Comparison of ENCODE assay signal across 8 cellular contexts in genomic region chr5:171342362-171343111, GRCh38. TPM values are rescaled to one million over a fixed set of nuclear protein-coding genes. Genes with fewer than 3 reads are reported as not detected.
DNase-seq lines count a peak whose midpoint lies in the region; ATAC-seq, FAIRE-seq and TF ChIP-seq lines count a peak whose summit lies in the region.

No MANE protein-coding gene starts in this region.

- no peak overlapping the region for H3K27ac ChIP-seq in astrocyte (ENCODE audit: low read depth, low read length)

- TF ChIP-seq CTCF in GM12874 (IDR thresholded peaks at IDR 0.05; ENCODE audit: insufficient read depth, low read depth, low read length) (peak; percentile 62), astrocyte (IDR thresholded peaks at IDR 0.05; ENCODE audit: insufficient read depth, low read depth, low read length) (peak; percentile 72)

- H3K27ac Mint-ChIP-seq in astrocyte (ENCODE audit: unreplicated experiment): no peak overlapping the region
- H3K27ac Mint-ChIP-seq in stimulated activated effector memory CD8-positive, alpha-beta T cell treated with anti-CD3 and anti-CD28 coated beads, Interleukin-12 subunit alpha, Interleukin-12 subunit beta, amount 100 ng/mL, for 72 hours: no peak overlapping the region
- no peak overlapping the region for H3K27ac Mint-ChIP-seq in stimulated activated memory B cell treated with anti-CD40 and anti-IgM and Interleukin-4, amounts not matched to agents 10 μg/mL and 1 μg/mL and 100 μg/mL, for 72 hours

- H2AFZ ChIP-seq in astrocyte (ENCODE audit: low read depth, low read length): no peak overlapping the region

- H3K36me3 ChIP-seq in astrocyte (ENCODE audit: insufficient read depth, low read length): no peaks in the 10 kb centered on the region

- peaks cover 11% of the 10 kb centered on the region for H3K27me3 Mint-ChIP-seq in astrocyte (ENCODE audit: low read depth, unreplicated experiment)
- peaks cover 16% of the 10 kb centered on the region for H3K27me3 Mint-ChIP-seq in stimulated activated memory B cell treated with anti-CD40 and anti-IgM and Interleukin-4, amounts not matched to agents 10 μg/mL and 1 μg/mL and 100 μg/mL, for 72 hours

- H3K36me3 Mint-ChIP-seq in astrocyte (ENCODE audit: low read depth, unreplicated experiment): no peaks in the 10 kb centered on the region
- H3K36me3 Mint-ChIP-seq in stimulated activated effector memory CD8-positive, alpha-beta T cell treated with anti-CD3 and anti-CD28 coated beads, Interleukin-12 subunit alpha, Interleukin-12 subunit beta, amount 100 ng/mL, for 72 hours: no peaks in the 10 kb centered on the region
- H3K36me3 Mint-ChIP-seq in stimulated activated memory B cell treated with anti-CD40 and anti-IgM and Interleukin-4, amounts not matched to agents 10 μg/mL and 1 μg/mL and 100 μg/mL, for 72 hours: no peaks in the 10 kb centered on the region

- peak; percentile 69 for ATAC-seq in HG03432 (IDR thresholded peaks at IDR 0.05; ENCODE audit: unreplicated experiment)
- ATAC-seq in stimulated activated effector memory CD8-positive, alpha-beta T cell treated with anti-CD3 and anti-CD28 coated beads, Interleukin-12 subunit alpha, Interleukin-12 subunit beta, amount 100 ng/mL, for 72 hours: peak; percentile 70
- ATAC-seq in stimulated activated memory B cell treated with anti-CD40 and anti-IgM and Interleukin-4, amounts not matched to agents 10 μg/mL and 1 μg/mL and 100 μg/mL, for 72 hours: no peak

- H3K27me3 ChIP-seq in astrocyte (ENCODE audit: insufficient read depth, low read length): peaks cover 9% of the 10 kb centered on the region

- H3K4me1 ChIP-seq in astrocyte (ENCODE audit: insufficient read depth, low read length): no peaks in the 10 kb centered on the region

- no peaks in the 10 kb centered on the region for H4K20me1 ChIP-seq in astrocyte (ENCODE audit: insufficient read depth, low read length)

- H3K4me2 ChIP-seq in astrocyte (ENCODE audit: low read length): no peak overlapping the region

- no peaks in the 10 kb centered on the region for H3K9me3 Mint-ChIP-seq in astrocyte (ENCODE audit: unreplicated experiment)
- H3K9me3 Mint-ChIP-seq in stimulated activated effector memory CD8-positive, alpha-beta T cell treated with anti-CD3 and anti-CD28 coated beads, Interleukin-12 subunit alpha, Interleukin-12 subunit beta, amount 100 ng/mL, for 72 hours: no peaks in the 10 kb centered on the region
- H3K9me3 Mint-ChIP-seq in stimulated activated memory B cell treated with anti-CD40 and anti-IgM and Interleukin-4, amounts not matched to agents 10 μg/mL and 1 μg/mL and 100 μg/mL, for 72 hours: no peaks in the 10 kb centered on the region

- no peak for FAIRE-seq in astrocyte (lab: Jason Lieb, UNC)
- FAIRE-seq in islet of Langerhans (lab: Jason Lieb, UNC): peak; percentile 36

- no peaks in the 10 kb centered on the region for H3K79me2 ChIP-seq in astrocyte (ENCODE audit: insufficient read depth, low read length)

- H3K4me1 Mint-ChIP-seq in astrocyte (ENCODE audit: low read depth, unreplicated experiment): no peaks in the 10 kb centered on the region
- no peaks in the 10 kb centered on the region for H3K4me1 Mint-ChIP-seq in stimulated activated effector memory CD8-positive, alpha-beta T cell treated with anti-CD3 and anti-CD28 coated beads, Interleukin-12 subunit alpha, Interleukin-12 subunit beta, amount 100 ng/mL, for 72 hours
- H3K4me1 Mint-ChIP-seq in stimulated activated memory B cell treated with anti-CD40 and anti-IgM and Interleukin-4, amounts not matched to agents 10 μg/mL and 1 μg/mL and 100 μg/mL, for 72 hours: no peaks in the 10 kb centered on the region

- H3K9me3 ChIP-seq in astrocyte (ENCODE audit: insufficient read depth, low read depth, low read length): no peaks in the 10 kb centered on the region

- H3K4me3 ChIP-seq in astrocyte (ENCODE audit: insufficient read depth, low read depth, low read length): no peak overlapping the region

- H3K9ac ChIP-seq in astrocyte (ENCODE audit: low read length): no peak overlapping the region

- H3K4me3 Mint-ChIP-seq in astrocyte (ENCODE audit: unreplicated experiment): no peak overlapping the region
- no peak overlapping the region for H3K4me3 Mint-ChIP-seq in stimulated activated effector memory CD8-positive, alpha-beta T cell treated with anti-CD3 and anti-CD28 coated beads, Interleukin-12 subunit alpha, Interleukin-12 subunit beta, amount 100 ng/mL, for 72 hours
- no peak overlapping the region for H3K4me3 Mint-ChIP-seq in stimulated activated memory B cell treated with anti-CD40 and anti-IgM and Interleukin-4, amounts not matched to agents 10 μg/mL and 1 μg/mL and 100 μg/mL, for 72 hours

- DNase-seq in AML-193 (lab: John Stamatoyannopoulos, UW) (peak; percentile 46 to 55), NCI-H82 treated with DMSO at 0.1 percent for 48 hours (lab: John Stamatoyannopoulos, UW; ENCODE audit: unreplicated experiment) (peak; percentile 38), astrocyte (ENCODE audit: low read depth) (peak; percentile 37)
- peak in 1 of 2 donors; percentile 9 for DNase-seq in stimulated activated effector memory CD8-positive, alpha-beta T cell treated with anti-CD3 and anti-CD28 coated beads, Interleukin-12 subunit alpha, Interleukin-12 subunit beta, amount 100 ng/mL, for 72 hours (ENCODE audit: low spot score in 2 of 2)

RNA-seq across cellular contexts. Expression of gene TLX3, which starts 33.5 kb away (rescaled TPM):
- not detected in 2 replicates for total RNA-seq in astrocyte

RNA-seq across cellular contexts. Expression of gene NPM1, which starts 45.1 kb away (rescaled TPM):
- total RNA-seq in astrocyte: 1,191 and 1,219 TPM in 2 replicates
